1 cellular context compared by ENCODE assay signal in genomic region chr9:97038909-97039781, GRCh38.
A peak's percentile ranks its signal among the peaks of the same experiment; 100 is the strongest.
TF ChIP-seq lines count a peak whose summit lies in the region.

Gene CTSV (minus strand): TSS chr9:97039142. CDS start chr9:97038043, 1,099 bp downstream.

TF ChIP-seq in WTC11, 78 proteins besides CTCF, POLR2A, EP300 and RAD21 (continued from another document):
- TF ChIP-seq HMGXB4 (CRISPR knock-in tag; IDR thresholded peaks at IDR 0.05) (0 out of 2 replicates have a peak, but pooled peaks have one; percentile 41), FOXP1 (CRISPR knock-in tag; IDR thresholded peaks at IDR 0.05; ENCODE audit: borderline replicate concordance) (peak; percentile 76; the same call in 1 of the 2 replicates), NR3C1 (CRISPR knock-in tag; conservative IDR thresholded peaks at IDR 0.05; ENCODE audit: low read depth) (no peak), IRF2 (CRISPR knock-in tag; IDR thresholded peaks at IDR 0.05; ENCODE audit: borderline replicate concordance, low read depth) (no peak), ZNF219 (CRISPR knock-in tag; IDR thresholded peaks at IDR 0.05; ENCODE audit: borderline replicate concordance) (no peak), TEAD4 (CRISPR knock-in tag; IDR thresholded peaks at IDR 0.05) (no peak), ATF6 (CRISPR knock-in tag; IDR thresholded peaks at IDR 0.05) (no peak), USF2 (CRISPR knock-in tag; IDR thresholded peaks at IDR 0.05) (peak; percentile 70), FOXK1 (CRISPR knock-in tag; IDR thresholded peaks at IDR 0.05) (peak; percentile 17; the same call in 1 of the 2 replicates), USF1 (CRISPR knock-in tag; IDR thresholded peaks at IDR 0.05) (peak; percentile 62), ZBTB21 (CRISPR knock-in tag; IDR thresholded peaks at IDR 0.05; ENCODE audit: borderline replicate concordance) (peak; percentile 76), KAT7 (CRISPR knock-in tag; IDR thresholded peaks at IDR 0.05; ENCODE audit: borderline replicate concordance) (no peak), PRDM15 (CRISPR knock-in tag; IDR thresholded peaks at IDR 0.05) (peak; percentile 95), ZNF232 (CRISPR knock-in tag; IDR thresholded peaks at IDR 0.05) (no peak), ETV6 (CRISPR knock-in tag; IDR thresholded peaks at IDR 0.05) (peak; percentile 85), GRHL2 (CRISPR knock-in tag; IDR thresholded peaks at IDR 0.05; ENCODE audit: insufficient replicate concordance, severe bottlenecking) (no peak), E2F4 (CRISPR knock-in tag; IDR thresholded peaks at IDR 0.05; ENCODE audit: borderline replicate concordance, low read depth) (peak; percentile 42; the same call in 1 of the 2 replicates)
